ENCODE assay signal across 34 cellular contexts in the genomic region with DNA sequence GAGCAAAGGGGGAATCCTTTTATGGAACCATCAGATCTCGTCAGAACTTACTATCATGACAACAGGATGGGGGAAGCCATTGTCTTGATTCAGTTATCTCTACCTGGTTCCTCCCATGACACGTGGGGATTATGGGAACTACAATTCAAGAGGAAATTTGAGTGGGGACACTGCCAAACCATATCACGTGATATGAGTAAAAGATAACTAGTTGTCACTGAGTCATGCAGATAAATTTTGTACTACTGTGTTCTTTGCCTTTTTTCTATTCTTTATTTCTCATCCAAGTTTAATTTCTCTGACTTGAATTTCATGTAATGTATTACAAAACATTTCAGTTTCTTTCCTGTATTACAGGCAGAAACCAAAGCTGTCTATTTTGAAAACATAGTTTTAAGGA.
"Had no signal": no experiment of that assay in that cellular context is flagged by ENCODE, and none has a peak within 500 bp of the region (broad histone marks: within the 10 kb centered on the region; RNA-seq: fewer than 3 reads in every experiment).

No MANE protein-coding gene starts in this region.

- H3K9me3 ChIP-seq: MG63, SJCRH30 had no signal

- DNase-seq: Karpas-422, MG63, NCI-H1048, NCI-H1092 treated with DMSO at 0.1 percent for 48 hours, NCI-H1105 treated with DMSO at 0.1 percent for 48 hours, NCI-H1417, NCI-H1436, NCI-H146, NCI-H1694, NCI-H187, NCI-H1930, NCI-H2029 treated with DMSO at 0.1 percent for 48 hours, NCI-H2081 treated with DMSO at 0.1 percent for 48 hours, NCI-H2107, NCI-H2171, NCI-H226, NCI-H446 treated with DMSO at 0.1 percent for 48 hours, NCI-H510A, NCI-H524, NCI-H526, NCI-H69, NCI-H748 treated with DMSO at 0.1 percent for 48 hours, NCI-H82, PC-9, SHP77, SIG-M5, SJCRH30, T-cell had no signal

- H3K36me3 ChIP-seq: MG63, SJCRH30 had no signal

- H3K4me2 ChIP-seq: PC-9 had no signal

- H3K4me1 ChIP-seq: SJCRH30 had no signal

- FAIRE-seq: RCC 7860 had no signal

- H2AFZ ChIP-seq: PC-9 had no signal

- H3K27ac ChIP-seq: PC-9, RWPE1, SJCRH30, SK-N-MC had no signal

- H3K4me3 ChIP-seq: MG63, PC-9, SJCRH30, SK-N-MC had no signal

- H3K27me3 ChIP-seq: MG63, SJCRH30 had no signal

- ATAC-seq: Panc1, Right ventricle myocardium inferior, SK-N-SH treated with all-trans-retinoic acid at 6 μM for 48 hours, T-cell had no signal
